In genomic region chr7:137958593-137959431, GRCh38 we compare ENCODE assay signal across 10 cellular contexts. TPM values are rescaled to one million over a fixed set of nuclear protein-coding genes. Genes with fewer than 3 reads are reported as not detected.
A peak's percentile ranks its signal among the peaks of the same experiment; 100 is the strongest.
DNase-seq lines count a peak whose midpoint lies in the region; ATAC-seq and TF ChIP-seq lines count a peak whose summit lies in the region.
"Had no signal": no experiment of that assay in that cellular context is flagged by ENCODE, and none has a peak within 500 bp of the region (broad histone marks: within the 10 kb centered on the region; RNA-seq: fewer than 3 reads in every experiment).

No MANE protein-coding gene starts in this region.

- ATAC-seq in GM21786 (IDR thresholded peaks at IDR 0.05; ENCODE audit: unreplicated experiment) = peak; percentile 54
- ATAC-seq: stimulated activated naive CD8-positive, alpha-beta T cell treated with anti-CD3 and anti-CD28 coated beads, Interleukin-15, amount 100 ng/mL, for 72 hours had no signal

- H3K4me3 Mint-ChIP-seq in mesothelial cell of epicardium = no peak overlapping the region
- H3K4me3 Mint-ChIP-seq: stimulated activated naive CD8-positive, alpha-beta T cell treated with anti-CD3 and anti-CD28 coated beads, Interleukin-15, amount 100 ng/mL, for 72 hours had no signal

- peaks cover 61% of the 10 kb centered on the region for H3K4me1 Mint-ChIP-seq in mesothelial cell of epicardium

- no peaks in the 10 kb centered on the region for H3K27me3 Mint-ChIP-seq in mesothelial cell of epicardium (ENCODE audit: low read depth)
- H3K27me3 Mint-ChIP-seq: stimulated activated naive CD8-positive, alpha-beta T cell treated with anti-CD3 and anti-CD28 coated beads, Interleukin-15, amount 100 ng/mL, for 72 hours had no signal

- H3K36me3 Mint-ChIP-seq in mesothelial cell of epicardium = peaks cover 6% of the 10 kb centered on the region

- DNase-seq in DMS79 treated with DMSO at 0.1 percent for 48 hours (lab: John Stamatoyannopoulos, UW) = peak; percentile 16
- DNase-seq in RPMI8226 = peak; percentile 4
- no peak for DNase-seq in mesothelial cell of epicardium (ENCODE audit: low spot score in 2 of 2, unreplicated experiment in 2 of 2)
- no peak for DNase-seq in activated CD8-positive, alpha-beta memory T cell treated with anti-CD3 and anti-CD28 coated beads, Interleukin-2, amount 50 U/mL, for 48 hours
- DNase-seq in NCI-H524 treated with DMSO at 0.1 percent for 48 hours (lab: John Stamatoyannopoulos, UW) = no peak
- no peak for DNase-seq in T1000 (lab: John Stamatoyannopoulos, UW)
- DNase-seq in ecto neural progenitor cell (ENCODE audit: low spot score) = no peak
- DNase-seq: cortex of kidney; stimulated activated naive CD8-positive, alpha-beta T cell treated with anti-CD3 and anti-CD28 coated beads, Interleukin-15, amount 100 ng/mL, for 72 hours had no signal

- TF ChIP-seq CTCF in mesothelial cell of epicardium (IDR thresholded peaks at IDR 0.05; ENCODE audit: unreplicated experiment) = no peak

- H3K27ac Mint-ChIP-seq in mesothelial cell of epicardium = peak overlapping the region; percentile 27

- H3K9me3 Mint-ChIP-seq in mesothelial cell of epicardium = no peaks in the 10 kb centered on the region
- H3K9me3 Mint-ChIP-seq: stimulated activated naive CD8-positive, alpha-beta T cell treated with anti-CD3 and anti-CD28 coated beads, Interleukin-15, amount 100 ng/mL, for 72 hours had no signal

RNA-seq across cellular contexts. Expression of gene CREB3L2, which starts 43.1 kb away (rescaled TPM):
- total RNA-seq in mesothelial cell of epicardium = 77.8 to 82.8 TPM (median 80.4 TPM) in 3 replicates

Comparison
In these comparisons a context has a peak if more than half of its experiments do, and no peak if none do; other contexts are left out.
1. DNase-seq: peak in DMS79 treated with DMSO at 0.1 percent for 48 hours (single experiment) and RPMI8226 (single experiment); none in mesothelial cell of epicardium (0 of 2), activated CD8-positive, alpha-beta memory T cell treated with anti-CD3 and anti-CD28 coated beads, Interleukin-2, amount 50 U/mL, for 48 hours (single experiment), NCI-H524 treated with DMSO at 0.1 percent for 48 hours (single experiment), T1000 (single experiment) and ecto neural progenitor cell (single experiment).